1 cellular context compared by ENCODE assay signal in genomic region chr10:73894245-73894971, GRCh38.
TF ChIP-seq lines count a peak whose summit lies in the region.

No MANE protein-coding gene starts in this region.

TF ChIP-seq in A549, 52 proteins besides CTCF, POLR2A, EP300 and RAD21:
- TF ChIP-seq ZC3H11A (IDR thresholded peaks at IDR 0.05) (no peak), JUNB (IDR thresholded peaks at IDR 0.05) (0 out of 2 replicates have a peak, but pooled peaks have one; percentile 54), SMC3 (IDR thresholded peaks at IDR 0.05) (no peak), GATA3 (IDR thresholded peaks at IDR 0.05; ENCODE audit: borderline replicate concordance) (peak; percentile 45; the same call in 1 of the 2 replicates), FOSL2 (IDR thresholded peaks at IDR 0.05) (0 out of 2 replicates have a peak, but pooled peaks have one; percentile 44), FOSL2 (CRISPR knock-in tag; IDR thresholded peaks at IDR 0.05) (peak; percentile 74)
- TF ChIP-seq, protein P1, sequence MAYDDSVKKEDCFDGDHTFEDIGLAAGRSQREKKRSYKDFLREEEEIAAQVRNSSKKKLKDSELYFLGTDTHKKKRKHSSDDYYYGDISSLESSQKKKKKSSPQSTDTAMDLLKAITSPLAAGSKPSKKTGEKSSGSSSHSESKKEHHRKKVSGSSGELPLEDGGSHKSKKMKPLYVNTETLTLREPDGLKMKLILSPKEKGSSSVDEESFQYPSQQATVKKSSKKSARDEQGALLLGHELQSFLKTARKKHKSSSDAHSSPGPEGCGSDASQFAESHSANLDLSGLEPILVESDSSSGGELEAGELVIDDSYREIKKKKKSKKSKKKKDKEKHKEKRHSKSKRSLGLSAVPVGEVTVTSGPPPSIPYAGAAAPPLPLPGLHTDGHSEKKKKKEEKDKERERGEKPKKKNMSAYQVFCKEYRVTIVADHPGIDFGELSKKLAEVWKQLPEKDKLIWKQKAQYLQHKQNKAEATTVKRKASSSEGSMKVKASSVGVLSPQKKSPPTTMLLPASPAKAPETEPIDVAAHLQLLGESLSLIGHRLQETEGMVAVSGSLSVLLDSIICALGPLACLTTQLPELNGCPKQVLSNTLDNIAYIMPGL (CRISPR knock-in tag; IDR thresholded peaks at IDR 0.05; ENCODE audit: borderline replicate concordance): no peak
- TF ChIP-seq, protein P2, sequence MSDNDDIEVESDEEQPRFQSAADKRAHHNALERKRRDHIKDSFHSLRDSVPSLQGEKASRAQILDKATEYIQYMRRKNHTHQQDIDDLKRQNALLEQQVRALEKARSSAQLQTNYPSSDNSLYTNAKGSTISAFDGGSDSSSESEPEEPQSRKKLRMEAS (IDR thresholded peaks at IDR 0.05): 0 out of 2 replicates have a peak, but pooled peaks have one; percentile 23
